In genomic region chr19:40513345-40513678, GRCh38 we compare ENCODE assay signal across 19 cellular contexts. TPM values are rescaled to one million over a fixed set of nuclear protein-coding genes. Genes with fewer than 3 reads are reported as not detected.
DNase-seq lines count a peak whose midpoint lies in the region; ATAC-seq, FAIRE-seq and TF ChIP-seq lines count a peak whose summit lies in the region.
"Had no signal": no experiment of that assay in that cellular context is flagged by ENCODE, and none has a peak within 500 bp of the region (broad histone marks: within the 10 kb centered on the region; RNA-seq: fewer than 3 reads in every experiment).

No MANE protein-coding gene starts in this region.

- H3K9me3 ChIP-seq in HUES6 (ENCODE audit: control insufficient read depth, insufficient read depth, low read depth, low read length) = no peaks in the 10 kb centered on the region; the same call in 1 of the 2 replicates
- H3K9me3 ChIP-seq in H1 (ENCODE audit: insufficient read depth in 2 of 2, low read depth in 1 of 2, low read length in 1 of 2) = peaks cover 0 to 5% of the 10 kb centered on the region in 2 experiments; a peak in 2 of 4 replicates
- no peaks in the 10 kb centered on the region for H3K9me3 ChIP-seq in parathyroid adenoma (ENCODE audit: control insufficient read depth, low read length)

- no peak overlapping the region for H3K14ac ChIP-seq in H1 (ENCODE audit: insufficient read length)

- no peak overlapping the region for H2BK5ac ChIP-seq in H1 (ENCODE audit: low read depth, low read length)

- no peak overlapping the region for H2AFZ ChIP-seq in H1 (ENCODE audit: low read length)
- peak overlapping the region; percentile 57 for H2AFZ ChIP-seq in parathyroid adenoma

- no peak for TF ChIP-seq RAD21 in H1 (IDR thresholded peaks at IDR 0.05 in 1 of 2, conservative IDR thresholded peaks at IDR 0.05 in 1 of 2; ENCODE audit: low read depth in 2 of 2, low read length in 2 of 2)

- no peak for TF ChIP-seq POLR2A in H1 (IDR thresholded peaks at IDR 0.05; ENCODE audit: control extremely low read depth in 1 of 2, low read depth in 2 of 2, low read length in 2 of 2)

- DNase-seq in ELF-1 (ENCODE audit: low read depth, low spot score) (peak; percentile 27), H1 (ENCODE audit: low read depth in 1 of 2, low spot score in 2 of 2) (no peak), NCI-H1436 treated with DMSO at 0.1 percent for 48 hours (lab: John Stamatoyannopoulos, UW) (no peak), NCI-H345 (lab: John Stamatoyannopoulos, UW) (no peak)
- DNase-seq: ACHN; Calu3; CD4-positive, CD25-positive, alpha-beta regulatory T cell; Kasumi-1; NCI-H2029 treated with DMSO at 0.1 percent for 48 hours; NCI-H510A treated with DMSO at 0.1 percent for 48 hours; SHP77 had no signal

- CTCF ChIA-PET in H1 (lab: Charles Lee; ENCODE audit: partially characterized antibody) = interaction anchor here (0.8 to 2.4 kb wide), 10 partner anchors 8 to 60 kb away, joined by 3 to 11 read pairs (median 7); partner anchors contain the start of gene BLVRB

- H3K27ac ChIP-seq in HUES6 (ENCODE audit: low read depth, low read length) (no peak overlapping the region), H1 (ENCODE audit: low read depth, low read length) (no peak overlapping the region), parathyroid adenoma (no peak overlapping the region)
- H3K27ac ChIP-seq: GM23248 had no signal

- no peak overlapping the region for H3K56ac ChIP-seq in H1 (replicated peaks; ENCODE audit: insufficient read length, low read depth, low read length)

- H2BK120ac ChIP-seq in H1 (replicated peaks; ENCODE audit: low read depth, low read length) = no peak overlapping the region

- H3K23ac ChIP-seq in H1 (ENCODE audit: insufficient read length) = no peak overlapping the region

- H4K8ac ChIP-seq in H1 (ENCODE audit: extremely low read depth, insufficient read depth, low read length) = no peak overlapping the region

- H4K20me1 ChIP-seq in H1 (replicated peaks in 1 of 2; ENCODE audit: control insufficient read depth in 1 of 2, insufficient read depth in 2 of 2, low read length in 2 of 2) = peaks cover 0 to 5% of the 10 kb centered on the region in 2 experiments

- no peaks in the 10 kb centered on the region for H3K79me1 ChIP-seq in H1 (ENCODE audit: low read depth, low read length)

- H3K27me3 ChIP-seq in HUES6 (ENCODE audit: control insufficient read depth, insufficient read depth, low read length) = peaks cover 88% of the 10 kb centered on the region
- peaks cover 30 to 56% (median 45%) of the 10 kb centered on the region in 4 experiments for H3K27me3 ChIP-seq in H1 (replicated peaks in 1 of 4; ENCODE audit: control insufficient read depth in 3 of 4, extremely low read depth in 1 of 4, insufficient read depth in 3 of 4, low read length in 3 of 4)
- H3K27me3 ChIP-seq in parathyroid adenoma (ENCODE audit: control insufficient read depth, insufficient read depth, low read length) = no peaks in the 10 kb centered on the region

- WGBS in H1 (ENCODE audit: extremely low coverage in 1 of 2, insufficient coverage in 1 of 2, insufficient read length in 1 of 2, insufficient replicate concordance in 2 of 2, low coverage in 1 of 2, low lambda C conversion rate in 2 of 2, missing lambda C conversion rate in 1 of 2), 2 experiments = 89% methylated on average over 24 of the region's 27 CpGs; no CpG with 5 or more reads in 1 of the 2 experiments

- H3K79me2 ChIP-seq in H1 (ENCODE audit: control insufficient read depth in 1 of 2, insufficient read depth in 2 of 2, low read length in 2 of 2) (no peaks in the 10 kb centered on the region), parathyroid adenoma (no peaks in the 10 kb centered on the region)

- no peak overlapping the region; the same call in 1 of the 2 replicates for H2BK12ac ChIP-seq in H1 (ENCODE audit: low read depth, low read length)

- ATAC-seq in HG03097 (IDR thresholded peaks at IDR 0.05; ENCODE audit: low FRiP score, unreplicated experiment) = no peak

- H3K4me2 ChIP-seq in H1 (ENCODE audit: insufficient read depth in 1 of 2, low read depth in 2 of 2, low read length in 2 of 2) = peak overlapping the region; percentile 50 to 77; a peak in 3 of 4 replicates
- no peak overlapping the region for H3K4me2 ChIP-seq in parathyroid adenoma (ENCODE audit: low read length)

- no peak overlapping the region for H2BK20ac ChIP-seq in H1 (ENCODE audit: low read length)

- no peak overlapping the region for H2AK5ac ChIP-seq in H1 (ENCODE audit: low read depth, low read length)

- POLR2A ChIA-PET in H1 (lab: Charles Lee; ENCODE audit: partially characterized antibody) = interaction anchor here (0.9 to 1.3 kb wide), 3 partner anchors 10 to 132 kb away, joined by 3 to 4 read pairs (median 3); no protein-coding TSS in a partner anchor

- H3K4me3 ChIP-seq in HUES6 (ENCODE audit: low read depth, low read length) (peak overlapping the region; percentile 44; the same call in 1 of the 2 replicates), H1 (ENCODE audit: extremely low read depth in 1 of 4, insufficient read depth in 2 of 4, low read depth in 3 of 4, low read length in 4 of 4) (peak overlapping the region in 1 of 4 experiments; percentile 54; a peak in 2 of 8 replicates), parathyroid adenoma (ENCODE audit: low read depth, low read length) (no peak overlapping the region)

- no peak overlapping the region for H2BK15ac ChIP-seq in H1 (ENCODE audit: low read length)

- no peak; a peak in 1 of 4 replicates for TF ChIP-seq CTCF in H1 (IDR thresholded peaks at IDR 0.05; ENCODE audit: control extremely low read depth in 1 of 3, insufficient read depth in 1 of 3, low read depth in 1 of 3, low read length in 3 of 3)
- TF ChIP-seq CTCF in parathyroid adenoma (IDR thresholded peaks at IDR 0.05) = no peak

- H3K18ac ChIP-seq in H1 (ENCODE audit: extremely low read depth, low read length) = no peak overlapping the region

- no peak overlapping the region for H4K91ac ChIP-seq in H1 (replicated peaks; ENCODE audit: insufficient read length, low read length)

- H4K5ac ChIP-seq in H1 (ENCODE audit: insufficient read length, low read depth, low read length) = no peak overlapping the region

- no peak overlapping the region for H3K9ac ChIP-seq in HUES6 (ENCODE audit: low read length)
- H3K9ac ChIP-seq in H1 (replicated peaks in 1 of 4; ENCODE audit: extremely low read depth in 1 of 4, low read depth in 3 of 4, low read length in 3 of 4) = no peak overlapping the region
- no peak overlapping the region for H3K9ac ChIP-seq in parathyroid adenoma
- H3K9ac ChIP-seq: GM23248 had no signal

- H3K4ac ChIP-seq in H1 (replicated peaks; ENCODE audit: insufficient read length, low read depth, low read length) = no peak overlapping the region

- H3K36me3 ChIP-seq in HUES6 (ENCODE audit: control insufficient read depth, insufficient read depth, low read length) = no peaks in the 10 kb centered on the region
- peaks cover 0 to 4% (median 0%) of the 10 kb centered on the region in 4 experiments; a peak in 1 of 8 replicates for H3K36me3 ChIP-seq in H1 (ENCODE audit: control insufficient read depth in 2 of 4, insufficient read depth in 4 of 4, low read length in 3 of 4)
- no peaks in the 10 kb centered on the region for H3K36me3 ChIP-seq in parathyroid adenoma (ENCODE audit: control insufficient read depth, insufficient read depth, low read length)

- peaks cover 8% of the 10 kb centered on the region for H3K23me2 ChIP-seq in H1 (ENCODE audit: low read depth, low read length)

- no peak for TF ChIP-seq EP300 in H1 (IDR thresholded peaks at IDR 0.05; ENCODE audit: borderline replicate concordance in 1 of 2, low read depth in 2 of 2, low read length in 2 of 2)

- H3K4me1 ChIP-seq in HUES6 (ENCODE audit: control insufficient read depth, insufficient read depth, low read length) (no peaks in the 10 kb centered on the region; the same call in 1 of the 2 replicates), H1 (replicated peaks in 1 of 4; ENCODE audit: control insufficient read depth in 3 of 4, insufficient read depth in 4 of 4, low read length in 3 of 4) (peaks cover 0 to 4% (median 2%) of the 10 kb centered on the region in 4 experiments; a peak in 2 of 7 replicates), parathyroid adenoma (no peaks in the 10 kb centered on the region)

- no peak for FAIRE-seq in H1 (lab: Jason Lieb, UNC)
- FAIRE-seq: G401.6, GM12892, GM19239, RCC 7860 had no signal

TF ChIP-seq in H1, 55 proteins besides CTCF, POLR2A, EP300 and RAD21:
- TF ChIP-seq JUND (IDR thresholded peaks at IDR 0.05; ENCODE audit: low read length) = no peak
- peak; percentile 45 for TF ChIP-seq RNF2 (IDR thresholded peaks at IDR 0.05; ENCODE audit: borderline replicate concordance, low read depth, low read length, missing control alignments, poor library complexity, severe bottlenecking)
- peak; percentile 46; the same call in 1 of the 2 replicates for TF ChIP-seq SUZ12 (IDR thresholded peaks at IDR 0.05; ENCODE audit: low read length)
- peak; percentile 41 for TF ChIP-seq EZH2 (IDR thresholded peaks at IDR 0.05; ENCODE audit: low read depth, low read length, severe bottlenecking)

RNA-seq across cellular contexts. Expression of gene SPTBN4, which starts 46.5 kb away (rescaled TPM):
- 1.9 and 3.4 TPM in 2 replicates for total RNA-seq in H1 (2021; fragmentation: NEBNext Ultra II Directional; extraction: Animal tissue kit (Norgen Biotek cat#: 25700))
- polyA plus RNA-seq in H1 (2011; rRNA removed) = 3.0 and 4.7 TPM in 2 replicates
- polyA plus RNA-seq in H1 (2011; cell fraction: cytosol; rRNA removed) = 5.7 TPM
- polyA plus RNA-seq in H1 (2011; cell fraction: nucleus; rRNA removed) = 6.7 TPM
- polyA plus RNA-seq in H1 (2012, experiment 1 of 2) = 3.3 to 7.4 TPM (median 5.5 TPM) in 4 replicates
- polyA plus RNA-seq in H1 (2012, experiment 2 of 2) = 2.0 TPM
- polyA plus RNA-seq in H1 (2013, experiment 1 of 2) = 2.4 TPM
- polyA plus RNA-seq in H1 (2013, experiment 2 of 2) = 1.8 TPM
- 1.3 and 2.0 TPM in 2 replicates for polyA minus RNA-seq in H1 (2011; rRNA and poly(A)+ RNA removed)
- 1.8 TPM for polyA minus RNA-seq in H1 (2011; cell fraction: cytosol; rRNA and poly(A)+ RNA removed)
- 1.6 TPM for polyA minus RNA-seq in H1 (2011; cell fraction: nucleus; rRNA and poly(A)+ RNA removed)
- total RNA-seq: CD4-positive, CD25-positive, alpha-beta regulatory T cell had no signal
- polyA plus RNA-seq: CD4-positive, CD25-positive, alpha-beta regulatory T cell had no signal

RNA-seq across cellular contexts. Expression of gene BLVRB, which starts 47.8 kb away (rescaled TPM):
- 28.7 and 32.3 TPM in 2 replicates for total RNA-seq in H1 (2021; fragmentation: NEBNext Ultra II Directional; extraction: Animal tissue kit (Norgen Biotek cat#: 25700))
- polyA plus RNA-seq in H1 (2011; rRNA removed) = 182 and 196 TPM in 2 replicates
- 134 TPM for polyA plus RNA-seq in H1 (2011; cell fraction: cytosol; rRNA removed)
- 82.5 TPM for polyA plus RNA-seq in H1 (2011; cell fraction: nucleus; rRNA removed)
- polyA plus RNA-seq in H1 (2012, experiment 1 of 2) = 36.4 to 73.2 TPM (median 66.2 TPM) in 4 replicates
- 60.9 TPM for polyA plus RNA-seq in H1 (2012, experiment 2 of 2)
- 43.5 TPM for polyA plus RNA-seq in H1 (2013, experiment 1 of 2)
- polyA plus RNA-seq in H1 (2013, experiment 2 of 2) = 41.3 TPM
- polyA minus RNA-seq in H1 (2011; rRNA and poly(A)+ RNA removed) = 37.7 and 38.8 TPM in 2 replicates
- 41.1 TPM for polyA minus RNA-seq in H1 (2011; cell fraction: cytosol; rRNA and poly(A)+ RNA removed)
- polyA minus RNA-seq in H1 (2011; cell fraction: nucleus; rRNA and poly(A)+ RNA removed) = 29.0 TPM
